ENCODE assay signal across 1 cellular context in genomic region chr5:141609044-141609443, GRCh38.
TF ChIP-seq lines count a peak whose summit lies in the region.

No MANE protein-coding gene starts in this region.

TF ChIP-seq in GM12878, 131 proteins besides CTCF, POLR2A, EP300 and RAD21:
- TF ChIP-seq MTA2 (IDR thresholded peaks at IDR 0.05; ENCODE audit: low read depth) = no peak
- TF ChIP-seq, protein P1, sequence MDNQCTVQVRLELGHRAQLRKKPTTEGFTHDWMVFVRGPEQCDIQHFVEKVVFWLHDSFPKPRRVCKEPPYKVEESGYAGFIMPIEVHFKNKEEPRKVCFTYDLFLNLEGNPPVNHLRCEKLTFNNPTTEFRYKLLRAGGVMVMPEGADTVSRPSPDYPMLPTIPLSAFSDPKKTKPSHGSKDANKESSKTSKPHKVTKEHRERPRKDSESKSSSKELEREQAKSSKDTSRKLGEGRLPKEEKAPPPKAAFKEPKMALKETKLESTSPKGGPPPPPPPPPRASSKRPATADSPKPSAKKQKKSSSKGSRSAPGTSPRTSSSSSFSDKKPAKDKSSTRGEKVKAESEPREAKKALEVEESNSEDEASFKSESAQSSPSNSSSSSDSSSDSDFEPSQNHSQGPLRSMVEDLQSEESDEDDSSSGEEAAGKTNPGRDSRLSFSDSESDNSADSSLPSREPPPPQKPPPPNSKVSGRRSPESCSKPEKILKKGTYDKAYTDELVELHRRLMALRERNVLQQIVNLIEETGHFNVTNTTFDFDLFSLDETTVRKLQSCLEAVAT (IDR thresholded peaks at IDR 0.05) = no peak
- no peak for TF ChIP-seq NBN (IDR thresholded peaks at IDR 0.05)
TF ChIP-seq in GM12878: peak in this region for 0.
